16 cellular contexts compared by ENCODE assay signal in genomic region chr9:10059044-10059443, GRCh38.
DNase-seq lines count a peak whose midpoint lies in the region; ATAC-seq, FAIRE-seq and TF ChIP-seq lines count a peak whose summit lies in the region.
"Had no signal": no experiment of that assay in that cellular context is flagged by ENCODE, and none has a peak within 500 bp of the region (broad histone marks: within the 10 kb centered on the region; RNA-seq: fewer than 3 reads in every experiment).

No MANE protein-coding gene starts in this region.

- H2AK5ac ChIP-seq in H1 (ENCODE audit: low read depth, low read length) = no peak overlapping the region

- DNase-seq in H4 (ENCODE audit: low spot score) = peak; percentile 4
- DNase-seq in NCI-H69 (lab: John Stamatoyannopoulos, UW) = peak; percentile 86
- no peak for DNase-seq in H1 (ENCODE audit: low read depth in 1 of 2, low spot score in 2 of 2)
- peak in 2 of 6 donors; percentile 8 to 13 for DNase-seq in pancreas
- DNase-seq in inferior parietal cortex (ENCODE audit: extremely low spot score) = no peak
- DNase-seq in occipital lobe (lab: John Stamatoyannopoulos, UW) = no peak
- DNase-seq: activated CD8-positive, alpha-beta T cell treated with anti-CD3 and anti-CD28 coated beads, Interleukin-2, amount 10 ng/mL, durations not matched to agents 7 days and 5 days; effector CD8-positive, alpha-beta T cell; NCI-H1694 had no signal

- no peak overlapping the region for H3K9ac ChIP-seq in H1 (replicated peaks in 1 of 4; ENCODE audit: extremely low read depth in 1 of 4, low read depth in 3 of 4, low read length in 3 of 4)

- H4K20me1 ChIP-seq in H1 (replicated peaks in 1 of 2; ENCODE audit: control insufficient read depth in 1 of 2, insufficient read depth in 2 of 2, low read length in 2 of 2) = no peaks in the 10 kb centered on the region

- H3K27ac ChIP-seq in H1 (ENCODE audit: low read depth, low read length) = no peak overlapping the region
- no peak overlapping the region for H3K27ac ChIP-seq in pancreas
- H3K27ac ChIP-seq: C4-2B, SJSA1, vagina had no signal

- no peak overlapping the region for H3K4ac ChIP-seq in H1 (replicated peaks; ENCODE audit: insufficient read length, low read depth, low read length)

- H3K14ac ChIP-seq in H1 (ENCODE audit: insufficient read length) = no peak overlapping the region

- no peak overlapping the region for H3K23ac ChIP-seq in H1 (ENCODE audit: insufficient read length)

- H3K4me1 ChIP-seq in H1 (replicated peaks in 1 of 4; ENCODE audit: control insufficient read depth in 3 of 4, insufficient read depth in 4 of 4, low read length in 3 of 4) (no peaks in the 10 kb centered on the region), pancreas (no peaks in the 10 kb centered on the region)
- H3K4me1 ChIP-seq: SJSA1, vagina had no signal

- 87% methylated on average over 3 of the region's 3 CpGs; no CpG with 5 or more reads in 1 of the 2 experiments for WGBS in H1 (ENCODE audit: extremely low coverage in 1 of 2, insufficient coverage in 1 of 2, insufficient read length in 1 of 2, insufficient replicate concordance in 2 of 2, low coverage in 1 of 2, low lambda C conversion rate in 2 of 2, missing lambda C conversion rate in 1 of 2), 2 experiments
- 54 to 57% methylated on average over 3 of the region's 3 CpGs for WGBS in pancreas, 2 donors

- no peak overlapping the region for H3K56ac ChIP-seq in H1 (replicated peaks; ENCODE audit: insufficient read length, low read depth, low read length)

- H2BK15ac ChIP-seq in H1 (ENCODE audit: low read length) = no peak overlapping the region

- H3K4me2 ChIP-seq in H1 (ENCODE audit: insufficient read depth in 1 of 2, low read depth in 2 of 2, low read length in 2 of 2) = no peak overlapping the region

- POLR2A ChIA-PET in H1 (lab: Charles Lee; ENCODE audit: partially characterized antibody) = no interaction called here

- no peak overlapping the region for H4K5ac ChIP-seq in H1 (ENCODE audit: insufficient read length, low read depth, low read length)

- no peak overlapping the region for H4K91ac ChIP-seq in H1 (replicated peaks; ENCODE audit: insufficient read length, low read length)

- H2BK20ac ChIP-seq in H1 (ENCODE audit: low read length) = no peak overlapping the region

- no peaks in the 10 kb centered on the region for H3K9me3 ChIP-seq in H1 (ENCODE audit: insufficient read depth in 2 of 2, low read depth in 1 of 2, low read length in 1 of 2)
- no peaks in the 10 kb centered on the region for H3K9me3 ChIP-seq in pancreas
- H3K9me3 ChIP-seq: SJSA1, vagina had no signal

- H2BK120ac ChIP-seq in H1 (replicated peaks; ENCODE audit: low read depth, low read length) = no peak overlapping the region

- no peak overlapping the region for H2BK5ac ChIP-seq in H1 (ENCODE audit: low read depth, low read length)

- no peak for TF ChIP-seq POLR2A in H1 (IDR thresholded peaks at IDR 0.05; ENCODE audit: control extremely low read depth in 1 of 2, low read depth in 2 of 2, low read length in 2 of 2)

- FAIRE-seq in H1 (lab: Jason Lieb, UNC) = no peak
- FAIRE-seq in pancreas (lab: Jason Lieb, UNC) = no peak
- FAIRE-seq: GM12891 had no signal

- peak; percentile 48 to 75 (median 68) for ATAC-seq in pancreas
- no peak for ATAC-seq in GM18907 (IDR thresholded peaks at IDR 0.05; ENCODE audit: unreplicated experiment)
- ATAC-seq in GM21526 (IDR thresholded peaks at IDR 0.05; ENCODE audit: low FRiP score, unreplicated experiment) = no peak
- ATAC-seq: activated CD8-positive, alpha-beta T cell treated with anti-CD3 and anti-CD28 coated beads, Interleukin-2, amount 10 ng/mL, durations not matched to agents 7 days and 5 days; stimulated activated memory B cell treated with anti-CD40 and anti-IgM and Interleukin-4, amounts not matched to agents 10 μg/mL and 1 μg/mL and 100 μg/mL, for 72 hours had no signal

- H3K27me3 ChIP-seq in H1 (replicated peaks in 1 of 4; ENCODE audit: control insufficient read depth in 3 of 4, extremely low read depth in 1 of 4, insufficient read depth in 3 of 4, low read length in 3 of 4) (peaks cover 0 to 2% (median 0%) of the 10 kb centered on the region in 4 experiments; a peak in 1 of 7 replicates), pancreas (no peaks in the 10 kb centered on the region)
- H3K27me3 ChIP-seq: SJSA1, vagina had no signal

- no peak for TF ChIP-seq EP300 in H1 (IDR thresholded peaks at IDR 0.05; ENCODE audit: borderline replicate concordance in 1 of 2, low read depth in 2 of 2, low read length in 2 of 2)

- no peak overlapping the region for H4K8ac ChIP-seq in H1 (ENCODE audit: extremely low read depth, insufficient read depth, low read length)

- intact Hi-C loops in pancreas (cut with DNase I) = no loop called here

- H3K36me3 ChIP-seq in H1 (ENCODE audit: control insufficient read depth in 2 of 4, insufficient read depth in 4 of 4, low read length in 3 of 4) = no peaks in the 10 kb centered on the region
- no peaks in the 10 kb centered on the region for H3K36me3 ChIP-seq in pancreas
- H3K36me3 ChIP-seq: SJSA1, vagina had no signal

- H3K4me3 ChIP-seq in H1 (ENCODE audit: extremely low read depth in 1 of 4, insufficient read depth in 2 of 4, low read depth in 3 of 4, low read length in 4 of 4) = no peak overlapping the region
- no peak overlapping the region for H3K4me3 ChIP-seq in pancreas
- H3K4me3 ChIP-seq: SJSA1, vagina had no signal

- H3K18ac ChIP-seq in H1 (ENCODE audit: extremely low read depth, low read length) = no peak overlapping the region

- no peak overlapping the region for H2BK12ac ChIP-seq in H1 (ENCODE audit: low read depth, low read length)

- no peak for TF ChIP-seq RAD21 in H1 (IDR thresholded peaks at IDR 0.05 in 1 of 2, conservative IDR thresholded peaks at IDR 0.05 in 1 of 2; ENCODE audit: low read depth in 2 of 2, low read length in 2 of 2)

- H2AFZ ChIP-seq in H1 (ENCODE audit: low read length) = no peak overlapping the region

- H3K79me1 ChIP-seq in H1 (ENCODE audit: low read depth, low read length) = no peaks in the 10 kb centered on the region

- no peak for TF ChIP-seq CTCF in H1 (IDR thresholded peaks at IDR 0.05; ENCODE audit: control extremely low read depth in 1 of 3, insufficient read depth in 1 of 3, low read depth in 1 of 3, low read length in 3 of 3)
- no peak for TF ChIP-seq CTCF in pancreas (IDR thresholded peaks at IDR 0.05)

- CTCF ChIA-PET in H1 (lab: Charles Lee; ENCODE audit: partially characterized antibody) = interaction anchor here (0.6 to 2.2 kb wide), 11 partner anchors 10 to 1969 kb away, joined by 3 to 10 read pairs (median 3); no protein-coding TSS in a partner anchor

- no peaks in the 10 kb centered on the region for H3K23me2 ChIP-seq in H1 (ENCODE audit: low read depth, low read length)

- H3K79me2 ChIP-seq in H1 (ENCODE audit: control insufficient read depth in 1 of 2, insufficient read depth in 2 of 2, low read length in 2 of 2) = no peaks in the 10 kb centered on the region

TF ChIP-seq in H1, 55 proteins besides CTCF, POLR2A, EP300 and RAD21:
- TF ChIP-seq CEBPB (IDR thresholded peaks at IDR 0.05; ENCODE audit: low read depth, low read length) (peak; percentile 99), CBX5 (IDR thresholded peaks at IDR 0.05; ENCODE audit: low read depth, low read length) (no peak)
TF ChIP-seq in H1: peak in this region for 1.

Comparison
In these comparisons a context has a peak if more than half of its experiments do, and no peak if none do; other contexts are left out.
1. DNase-seq: peak in H4 (single experiment) and NCI-H69 (single experiment); none in H1 (0 of 2), inferior parietal cortex (single experiment) and occipital lobe (single experiment).
2. ATAC-seq: peak in pancreas (4 of 4); none in GM18907 (single experiment) and GM21526 (single experiment).